1 cellular context compared by ENCODE assay signal in genomic region chr17:62628845-62629555, GRCh38.
TF ChIP-seq lines count a peak whose summit lies in the region.

No MANE protein-coding gene starts in this region.

TF ChIP-seq in GM23338, 12 proteins besides CTCF, POLR2A, EP300 and RAD21 (continued from another document):
- TF ChIP-seq REST (IDR thresholded peaks at IDR 0.05; ENCODE audit: unreplicated experiment) (no peak), CREB1 (CRISPR knock-in tag; IDR thresholded peaks at IDR 0.05; ENCODE audit: low read depth) (no peak)
